ENCODE assay signal across 7 cellular contexts in the genomic region with DNA sequence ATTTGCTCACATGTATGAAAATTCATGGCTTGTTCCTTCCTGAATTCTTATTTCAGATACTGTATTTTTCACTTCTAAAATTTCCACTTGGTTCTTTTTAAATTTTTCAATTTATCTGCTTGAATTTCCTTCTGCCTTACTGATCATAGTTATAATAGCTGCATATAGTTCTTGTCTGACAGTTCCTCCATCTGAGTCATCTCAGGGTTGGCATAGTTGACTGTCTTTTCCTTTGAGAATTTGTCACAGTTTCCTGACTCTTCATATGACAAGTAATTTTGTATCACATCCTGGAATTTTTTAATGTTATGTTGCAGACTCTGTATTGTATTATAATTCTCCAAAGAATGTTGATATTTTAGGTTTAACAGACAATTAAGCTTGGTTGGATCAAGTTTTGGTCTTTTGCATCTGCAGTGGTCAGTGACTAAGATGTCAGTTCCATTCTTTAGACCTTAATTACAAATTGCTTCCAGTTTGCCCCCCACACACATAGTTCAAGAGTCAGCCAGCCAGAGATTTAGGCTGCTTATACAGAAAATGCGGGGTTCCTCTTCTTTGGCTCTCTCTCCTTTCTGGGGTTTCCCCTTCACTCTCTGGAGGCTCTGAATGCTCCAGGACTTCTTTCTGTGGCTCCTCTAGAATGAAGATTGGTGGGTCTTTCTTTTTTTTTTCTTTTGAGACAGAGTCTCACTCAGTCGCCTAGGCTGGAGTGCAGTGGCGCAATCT.
DNase-seq lines count a peak whose midpoint lies in the region; ATAC-seq and TF ChIP-seq lines count a peak whose summit lies in the region.
"Not testable (repeated sequence)": the region's sequence is repeated elsewhere in the genome, so short reads cannot be mapped to it uniquely, and the experiment has no call there.

No MANE protein-coding gene starts in this region.

- CTCF ChIA-PET in PC-3 (lab: Charles Lee): not testable (repeated sequence)

- intact Hi-C loops in PC-3 (cut with micrococcal nuclease): not testable (repeated sequence)

- not testable (repeated sequence) for H3K4me1 Mint-ChIP-seq in activated T-helper 17 cell treated with anti-CD3 and anti-CD28 coated beads, Interleukin-2, amount 50 U/mL, for 72 hours; stimulated activated naive B cell treated with anti-CD40 and anti-IgM and Interleukin-4, amounts not matched to agents 10 μg/mL and 1 μg/mL and 100 μg/mL, for 72 hours

- not testable (repeated sequence) for H3K27me3 ChIP-seq in PC-3 (ENCODE audit: low read length)

- H3K9me2 ChIP-seq in PC-3 (replicated peaks; ENCODE audit: low read length): not testable (repeated sequence)

- POLR2A ChIA-PET in PC-3 (lab: Charles Lee; ENCODE audit: unreplicated experiment): not testable (repeated sequence)

- not testable (repeated sequence) for H4K20me1 ChIP-seq in PC-3 (ENCODE audit: low read length)

- H3K4me3 Mint-ChIP-seq in activated T-helper 17 cell treated with anti-CD3 and anti-CD28 coated beads, Interleukin-2, amount 50 U/mL, for 72 hours; stimulated activated naive B cell treated with anti-CD40 and anti-IgM and Interleukin-4, amounts not matched to agents 10 μg/mL and 1 μg/mL and 100 μg/mL, for 72 hours: not testable (repeated sequence)

- H3K9me3 ChIP-seq in PC-3 (ENCODE audit: low read length): not testable (repeated sequence)

- peak; percentile 1 for DNase-seq in EL
- DNase-seq in HT1080 (ENCODE audit: low read depth): peak; percentile 41
- peak; percentile 7 for DNase-seq in PC-3
- DNase-seq in activated CD4-positive, alpha-beta T cell treated with anti-CD3 and anti-CD28 coated beads for 48 hours: peak; percentile 3
- DNase-seq in kidney tubule cell (ENCODE audit: low spot score): peak; percentile 29
- peak; percentile 0 for DNase-seq in stimulated activated naive B cell treated with anti-CD40 and anti-IgM and Interleukin-4, amounts not matched to agents 10 μg/mL and 1 μg/mL and 100 μg/mL, for 72 hours

- not testable (repeated sequence) for H3K27ac Mint-ChIP-seq in activated T-helper 17 cell treated with anti-CD3 and anti-CD28 coated beads, Interleukin-2, amount 50 U/mL, for 72 hours; stimulated activated naive B cell treated with anti-CD40 and anti-IgM and Interleukin-4, amounts not matched to agents 10 μg/mL and 1 μg/mL and 100 μg/mL, for 72 hours

- not testable (repeated sequence) for H3K9me3 Mint-ChIP-seq in activated T-helper 17 cell treated with anti-CD3 and anti-CD28 coated beads, Interleukin-2, amount 50 U/mL, for 72 hours; stimulated activated naive B cell treated with anti-CD40 and anti-IgM and Interleukin-4, amounts not matched to agents 10 μg/mL and 1 μg/mL and 100 μg/mL, for 72 hours

- not testable (repeated sequence) for H2AFZ ChIP-seq in PC-3 (ENCODE audit: low read length)

- H3K79me2 ChIP-seq in PC-3 (ENCODE audit: low read length): not testable (repeated sequence)

- not testable (repeated sequence) for H3K4me3 ChIP-seq in PC-3 (ENCODE audit: low read length)

- not testable (repeated sequence) for H3K27ac ChIP-seq in PC-3 (ENCODE audit: low read length)

- H3K36me3 Mint-ChIP-seq in activated T-helper 17 cell treated with anti-CD3 and anti-CD28 coated beads, Interleukin-2, amount 50 U/mL, for 72 hours (ENCODE audit: low read depth); stimulated activated naive B cell treated with anti-CD40 and anti-IgM and Interleukin-4, amounts not matched to agents 10 μg/mL and 1 μg/mL and 100 μg/mL, for 72 hours: not testable (repeated sequence)

- peak; percentile 81 for ATAC-seq in PC-3
- ATAC-seq in activated T-helper 17 cell treated with anti-CD3 and anti-CD28 coated beads, Interleukin-2, amount 50 U/mL, for 72 hours (replicated peaks): peak; percentile 81
- ATAC-seq in stimulated activated naive B cell treated with anti-CD40 and anti-IgM and Interleukin-4, amounts not matched to agents 10 μg/mL and 1 μg/mL and 100 μg/mL, for 72 hours (replicated peaks): peak; percentile 91 to 93

- not testable (repeated sequence) for H3F3A ChIP-seq in PC-3 (ENCODE audit: low read length, unreplicated experiment)

- H3K4me2 ChIP-seq in PC-3 (ENCODE audit: low read length): not testable (repeated sequence)

- H3K27me3 Mint-ChIP-seq in activated T-helper 17 cell treated with anti-CD3 and anti-CD28 coated beads, Interleukin-2, amount 50 U/mL, for 72 hours; stimulated activated naive B cell treated with anti-CD40 and anti-IgM and Interleukin-4, amounts not matched to agents 10 μg/mL and 1 μg/mL and 100 μg/mL, for 72 hours: not testable (repeated sequence)

- H3K9ac ChIP-seq in PC-3 (ENCODE audit: low read length): not testable (repeated sequence)

- BruUV-seq in PC-3 (replicated peaks; lab: Mats Ljungman, UMichigan): not testable (repeated sequence)

- TF ChIP-seq CTCF in PC-3 (conservative IDR thresholded peaks at IDR 0.05; ENCODE audit: low read depth, low read length): not testable (repeated sequence)

- H3K4me1 ChIP-seq in PC-3 (ENCODE audit: insufficient read depth, low read length): not testable (repeated sequence)

- H3K36me3 ChIP-seq in PC-3 (ENCODE audit: low read depth, low read length): not testable (repeated sequence)
